Comparison of ENCODE assay signal across 22 cellular contexts in genomic region chr6:20678831-20679352, GRCh38.
A peak's percentile ranks its signal among the peaks of the same experiment; 100 is the strongest.
DNase-seq lines count a peak whose midpoint lies in the region; ATAC-seq, FAIRE-seq and TF ChIP-seq lines count a peak whose summit lies in the region.
"Had no signal": no experiment of that assay in that cellular context is flagged by ENCODE, and none has a peak within 500 bp of the region (broad histone marks: within the 10 kb centered on the region; RNA-seq: fewer than 3 reads in every experiment).

No MANE protein-coding gene starts in this region.

- H3K4me1 ChIP-seq in HepG2 (ENCODE audit: insufficient read depth, low read length) (peaks cover 35% of the 10 kb centered on the region), right lobe of liver (peaks cover 0 to 9% (median 0%) of the 10 kb centered on the region in 4 donors), mesendoderm (ENCODE audit: control insufficient read depth, low read depth, low read length) (peaks cover 4% of the 10 kb centered on the region)
- H3K4me1 ChIP-seq: Caco-2 had no signal

- no peaks in the 10 kb centered on the region for H3K9me3 ChIP-seq in HepG2 (ENCODE audit: low read length)
- no peaks in the 10 kb centered on the region for H3K9me3 ChIP-seq in right lobe of liver
- H3K9me3 ChIP-seq: BE2C, Caco-2, MG63 had no signal

- no TSS peak for BruUV-seq in HepG2 (replicated peaks; lab: Mats Ljungman, UMichigan)

- TF ChIP-seq EP300 in HepG2 (IDR thresholded peaks at IDR 0.05; ENCODE audit: low read depth in 2 of 2, low read length in 2 of 2) (no peak), HepG2 (CRISPR knock-in tag; IDR thresholded peaks at IDR 0.05; ENCODE audit: borderline replicate concordance) (no peak)

- H3K27ac ChIP-seq in HepG2 (ENCODE audit: extremely low read length, insufficient read depth, low read length) (no peak overlapping the region), right lobe of liver (no peak overlapping the region), mesendoderm (ENCODE audit: low read depth, low read length) (no peak overlapping the region)
- H3K27ac ChIP-seq: GM23248, SK-N-MC had no signal

- in situ Hi-C loops in HepG2 (cut with HindIII; ENCODE audit: extremely low pct_ligation_motif_present, low pct_unique_long_range_greater_than_20kb): no loop called here

- no peak overlapping the region for H2BK5ac ChIP-seq in mesendoderm (ENCODE audit: low read length)

- H4K8ac ChIP-seq in mesendoderm (ENCODE audit: low read depth, low read length): no peak overlapping the region

- intact Hi-C loops in HepG2 (cut with micrococcal nuclease; ENCODE audit: unreplicated experiment) (loop anchor here (10.0 kb wide), 1 partner anchor 684 kb away; no protein-coding TSS in a partner anchor), right lobe of liver (cut with DNase I) (no loop called here)

- no peak overlapping the region for H3K23ac ChIP-seq in mesendoderm (ENCODE audit: low read length)

- H3K56ac ChIP-seq in mesendoderm (ENCODE audit: low read length): no peak overlapping the region

- no peak for FAIRE-seq in HepG2 (lab: Jason Lieb, UNC)

- no peak overlapping the region for H3K4ac ChIP-seq in mesendoderm (ENCODE audit: low read depth, low read length)

- H3K4me2 ChIP-seq in HepG2 (ENCODE audit: low read depth, low read length) (no peak overlapping the region), mesendoderm (ENCODE audit: low read length) (no peak overlapping the region)

- no peak overlapping the region for H2BK15ac ChIP-seq in mesendoderm (replicated peaks; ENCODE audit: low read depth)

- H4K5ac ChIP-seq in mesendoderm (ENCODE audit: low read length): no peak overlapping the region

- no peak overlapping the region for H2AFZ ChIP-seq in HepG2 (ENCODE audit: low read length)
- H2AFZ ChIP-seq: GM23248 had no signal

- no peaks in the 10 kb centered on the region for H3K4me1 Mint-ChIP-seq in HFFc6 (ENCODE audit: low read depth)

- no peak overlapping the region for H3K9ac ChIP-seq in HepG2 (ENCODE audit: insufficient read depth, low read depth, low read length)
- H3K9ac ChIP-seq in mesendoderm (ENCODE audit: low read length): no peak overlapping the region
- H3K9ac ChIP-seq: GM23248 had no signal

- H3K18ac ChIP-seq in mesendoderm (ENCODE audit: low read length): no peak overlapping the region

- ATAC-seq in HepG2: no peak
- ATAC-seq in right lobe of liver: no peak

- no peak overlapping the region for H3K4me3 ChIP-seq in HepG2 (replicated peaks in 1 of 3; ENCODE audit: insufficient read depth in 1 of 3, low read depth in 2 of 3, low read length in 3 of 3)
- no peak overlapping the region for H3K4me3 ChIP-seq in right lobe of liver
- H3K4me3 ChIP-seq in mesendoderm (ENCODE audit: low read length): no peak overlapping the region
- H3K4me3 ChIP-seq: GM23248, MG63, SK-N-MC had no signal

- WGBS in HepG2 (ENCODE audit: low lambda C conversion rate): 89% methylated on average over 2 of the region's 2 CpGs
- WGBS in right lobe of liver (ENCODE audit: insufficient coverage, low coverage, low lambda C conversion rate, missing lambda C conversion rate): 100% methylated on average over 2 of the region's 2 CpGs
- no CpG with 5 or more reads among the region's 2 CpGs for WGBS in mesendoderm (ENCODE audit: extremely low coverage, insufficient coverage, low lambda C conversion rate)

- DNase-seq in DMS53 (lab: John Stamatoyannopoulos, UW) (peak; percentile 61), DMS53 treated with DMSO at 0.1 percent for 48 hours (lab: John Stamatoyannopoulos, UW; ENCODE audit: unreplicated experiment) (no peak), HepG2 (ENCODE audit: low spot score) (peak; percentile 12), right lobe of liver (no peak), OCI-M1 (lab: John Stamatoyannopoulos, UW) (peak; percentile 29), mesendoderm (peak; percentile 46), HFFc6 (no peak), NCI-H446 (lab: John Stamatoyannopoulos, UW) (no peak)
- DNase-seq: BE2C; Caco-2; CD4-positive, CD25-positive, alpha-beta regulatory T cell; GDM1; GM23248; Kasumi-1; MG63; NCI-H1048; NCI-H1436; NCI-H1930; NCI-H2227 treated with DMSO at 0.1 percent for 48 hours; NCI-H526 had no signal

- CTCF ChIA-PET in HepG2 (lab: Yijun Ruan, JAX; ENCODE audit: low intra/inter-chr PET ratio, low total read pairs): no interaction called here

- H3K36me3 ChIP-seq in HepG2 (replicated peaks in 1 of 2; ENCODE audit: control insufficient read depth in 1 of 2, insufficient read depth in 2 of 2, low read length in 2 of 2): no peaks in the 10 kb centered on the region
- no peaks in the 10 kb centered on the region for H3K36me3 ChIP-seq in right lobe of liver
- H3K36me3 ChIP-seq in mesendoderm (ENCODE audit: control insufficient read depth, insufficient read depth, low read length): no peaks in the 10 kb centered on the region
- H3K36me3 ChIP-seq: BE2C, MG63 had no signal

- POLR2A ChIA-PET in HepG2 (lab: Yijun Ruan, JAX): no interaction called here

- H4K20me1 ChIP-seq in HepG2 (ENCODE audit: insufficient read depth, low read length): no peaks in the 10 kb centered on the region

- TF ChIP-seq POLR2A in HepG2 (IDR thresholded peaks at IDR 0.05; ENCODE audit: insufficient read depth in 1 of 2, low read depth in 2 of 2, low read length in 2 of 2): no peak
- no peak for TF ChIP-seq POLR2A in right lobe of liver (IDR thresholded peaks at IDR 0.05)

- H3K9me3 Mint-ChIP-seq in HFFc6: no peaks in the 10 kb centered on the region
- H3K9me3 Mint-ChIP-seq: CD4-positive, CD25-positive, alpha-beta regulatory T cell; IgD-negative memory B cell had no signal

- no peaks in the 10 kb centered on the region for H3K27me3 ChIP-seq in HepG2 (ENCODE audit: control insufficient read depth in 1 of 2, insufficient read depth in 2 of 2, low read length in 2 of 2)
- no peaks in the 10 kb centered on the region for H3K27me3 ChIP-seq in right lobe of liver
- no peaks in the 10 kb centered on the region for H3K27me3 ChIP-seq in mesendoderm (ENCODE audit: insufficient read depth, low read length, poor library complexity)
- H3K27me3 ChIP-seq: BE2C, MG63 had no signal

- H2BK120ac ChIP-seq in mesendoderm (ENCODE audit: low read depth, low read length): no peak overlapping the region

- H2AK5ac ChIP-seq in mesendoderm (ENCODE audit: low read length): no peak overlapping the region

- no peak overlapping the region for H3K4me3 Mint-ChIP-seq in HFFc6
- H3K4me3 Mint-ChIP-seq: CD4-positive, CD25-positive, alpha-beta regulatory T cell; IgD-negative memory B cell had no signal

- H3K27ac Mint-ChIP-seq in HFFc6: no peak overlapping the region
- H3K27ac Mint-ChIP-seq: IgD-negative memory B cell had no signal

- no peaks in the 10 kb centered on the region for H3K79me2 ChIP-seq in HepG2 (ENCODE audit: insufficient read depth, low read length)
- H3K79me2 ChIP-seq in mesendoderm (ENCODE audit: control insufficient read depth, insufficient read depth, low read length): no peaks in the 10 kb centered on the region

- H3K27me3 Mint-ChIP-seq in HFFc6 (ENCODE audit: insufficient read depth): no peaks in the 10 kb centered on the region; the same call in 1 of the 2 replicates
- H3K27me3 Mint-ChIP-seq: CD4-positive, CD25-positive, alpha-beta regulatory T cell; IgD-negative memory B cell had no signal

- peaks cover 8% of the 10 kb centered on the region; the same call in 1 of the 2 replicates for H3K36me3 Mint-ChIP-seq in HFFc6 (ENCODE audit: low read depth)

- no peak for TF ChIP-seq RAD21 in HepG2 (CRISPR knock-in tag; IDR thresholded peaks at IDR 0.05)

- no peak for TF ChIP-seq CTCF in HepG2 (CRISPR knock-in tag; IDR thresholded peaks at IDR 0.05)
- no peak for TF ChIP-seq CTCF in right lobe of liver (IDR thresholded peaks at IDR 0.05)
- TF ChIP-seq CTCF in HFFc6 (IDR thresholded peaks at IDR 0.05): no peak

- no peaks in the 10 kb centered on the region for H3K79me1 ChIP-seq in mesendoderm (ENCODE audit: low read length)

TF ChIP-seq in HepG2, 621 proteins besides CTCF, POLR2A, EP300 and RAD21:
- TF ChIP-seq, protein P1, sequence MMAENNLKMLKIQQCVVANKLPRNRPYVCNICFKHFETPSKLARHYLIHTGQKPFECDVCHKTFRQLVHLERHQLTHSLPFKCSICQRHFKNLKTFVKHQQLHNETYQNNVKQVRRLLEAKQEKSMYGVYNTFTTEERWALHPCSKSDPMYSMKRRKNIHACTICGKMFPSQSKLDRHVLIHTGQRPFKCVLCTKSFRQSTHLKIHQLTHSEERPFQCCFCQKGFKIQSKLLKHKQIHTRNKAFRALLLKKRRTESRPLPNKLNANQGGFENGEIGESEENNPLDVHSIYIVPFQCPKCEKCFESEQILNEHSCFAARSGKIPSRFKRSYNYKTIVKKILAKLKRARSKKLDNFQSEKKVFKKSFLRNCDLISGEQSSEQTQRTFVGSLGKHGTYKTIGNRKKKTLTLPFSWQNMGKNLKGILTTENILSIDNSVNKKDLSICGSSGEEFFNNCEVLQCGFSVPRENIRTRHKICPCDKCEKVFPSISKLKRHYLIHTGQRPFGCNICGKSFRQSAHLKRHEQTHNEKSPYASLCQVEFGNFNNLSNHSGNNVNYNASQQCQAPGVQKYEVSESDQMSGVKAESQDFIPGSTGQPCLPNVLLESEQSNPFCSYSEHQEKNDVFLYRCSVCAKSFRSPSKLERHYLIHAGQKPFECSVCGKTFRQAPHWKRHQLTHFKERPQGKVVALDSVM (CRISPR knock-in tag; IDR thresholded peaks at IDR 0.05): peak; percentile 92
- no peak for TF ChIP-seq HOXD1 (CRISPR knock-in tag; IDR thresholded peaks at IDR 0.05)
- no peak for TF ChIP-seq ZMYM2 (CRISPR knock-in tag; IDR thresholded peaks at IDR 0.05)
- 0 out of 2 replicates have a peak, but pooled peaks have one; percentile 37 for TF ChIP-seq ZNF317 (CRISPR knock-in tag; IDR thresholded peaks at IDR 0.05)
- peak; percentile 23; the same call in 1 of the 2 replicates for TF ChIP-seq KAT2B (IDR thresholded peaks at IDR 0.05; ENCODE audit: borderline replicate concordance, low read depth, low read length)

Comparison
In these comparisons a context has a peak if more than half of its experiments do, and no peak if none do; other contexts are left out.
1. DNase-seq: peak in DMS53 (single experiment), HepG2 (single experiment), OCI-M1 (single experiment) and mesendoderm (single experiment); none in DMS53 treated with DMSO at 0.1 percent for 48 hours (single experiment), right lobe of liver (0 of 3), HFFc6 (single experiment) and NCI-H446 (0 of 2).